Comparison of ENCODE assay signal across 1 cellular context in genomic region chr1:197884173-197884572, GRCh38.
TF ChIP-seq lines count a peak whose summit lies in the region.

No MANE protein-coding gene starts in this region.

TF ChIP-seq in HepG2, 621 proteins besides CTCF, POLR2A, EP300 and RAD21 (continued from another document and continues in another):
- TF ChIP-seq, protein P1, sequence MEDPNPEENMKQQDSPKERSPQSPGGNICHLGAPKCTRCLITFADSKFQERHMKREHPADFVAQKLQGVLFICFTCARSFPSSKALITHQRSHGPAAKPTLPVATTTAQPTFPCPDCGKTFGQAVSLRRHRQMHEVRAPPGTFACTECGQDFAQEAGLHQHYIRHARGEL (CRISPR knock-in tag; IDR thresholded peaks at IDR 0.05), result no peak
- no peak for TF ChIP-seq ZFP37 (CRISPR knock-in tag; IDR thresholded peaks at IDR 0.05; ENCODE audit: borderline replicate concordance)
- no peak for TF ChIP-seq NFAT5 (CRISPR knock-in tag; IDR thresholded peaks at IDR 0.05)
- 0 out of 2 replicates have a peak, but pooled peaks have one; percentile 16 for TF ChIP-seq STAG1 (CRISPR knock-in tag; IDR thresholded peaks at IDR 0.05)
- TF ChIP-seq ZNF512 (CRISPR knock-in tag; IDR thresholded peaks at IDR 0.05), result no peak
- no peak for TF ChIP-seq CENPT (CRISPR knock-in tag; IDR thresholded peaks at IDR 0.05; ENCODE audit: low read depth)
- no peak for TF ChIP-seq NFYC (CRISPR knock-in tag; IDR thresholded peaks at IDR 0.05)
- TF ChIP-seq THYN1 (CRISPR knock-in tag; IDR thresholded peaks at IDR 0.05; ENCODE audit: borderline replicate concordance, low read depth), result no peak
- no peak for TF ChIP-seq ZFY (CRISPR knock-in tag; IDR thresholded peaks at IDR 0.05)
- peak; percentile 54; the same call in 1 of the 2 replicates for TF ChIP-seq ZNF598 (CRISPR knock-in tag; IDR thresholded peaks at IDR 0.05; ENCODE audit: borderline replicate concordance)
- TF ChIP-seq CHCHD3 (CRISPR knock-in tag; IDR thresholded peaks at IDR 0.05), result no peak
- no peak for TF ChIP-seq ZSCAN30 (CRISPR knock-in tag; IDR thresholded peaks at IDR 0.05)
- no peak for TF ChIP-seq MLLT10 (CRISPR knock-in tag; IDR thresholded peaks at IDR 0.05)
- TF ChIP-seq HDAC1 (CRISPR knock-in tag; IDR thresholded peaks at IDR 0.05), result peak; percentile 80
- no peak for TF ChIP-seq U2AF2 (IDR thresholded peaks at IDR 0.05; ENCODE audit: low read depth, low read length)
- no peak for TF ChIP-seq ZNF878 (CRISPR knock-in tag; IDR thresholded peaks at IDR 0.05)
- no peak for TF ChIP-seq ZNF224 (CRISPR knock-in tag; IDR thresholded peaks at IDR 0.05)
- TF ChIP-seq POLR2G (IDR thresholded peaks at IDR 0.05; ENCODE audit: low read depth, low read length), result no peak
- TF ChIP-seq HIVEP1 (CRISPR knock-in tag; IDR thresholded peaks at IDR 0.05), result peak; percentile 66
- no peak for TF ChIP-seq MZF1 (CRISPR knock-in tag; IDR thresholded peaks at IDR 0.05; ENCODE audit: borderline replicate concordance)
- TF ChIP-seq IKZF1 (IDR thresholded peaks at IDR 0.05), result no peak
- TF ChIP-seq RFX3 (CRISPR knock-in tag; IDR thresholded peaks at IDR 0.05), result no peak
- no peak for TF ChIP-seq SRF (IDR thresholded peaks at IDR 0.05; ENCODE audit: low read depth, low read length)
- TF ChIP-seq REXO4 (CRISPR knock-in tag; IDR thresholded peaks at IDR 0.05; ENCODE audit: borderline replicate concordance), result no peak
- no peak for TF ChIP-seq ARID3A (IDR thresholded peaks at IDR 0.05; ENCODE audit: low read depth, low read length)
- no peak for TF ChIP-seq ZNF629 (CRISPR knock-in tag; conservative IDR thresholded peaks at IDR 0.05)
- no peak for TF ChIP-seq RBFOX2 (IDR thresholded peaks at IDR 0.05; ENCODE audit: low read depth, low read length)
- no peak for TF ChIP-seq ZNF850 (CRISPR knock-in tag; conservative IDR thresholded peaks at IDR 0.05)
- TF ChIP-seq KDM6A (CRISPR knock-in tag; IDR thresholded peaks at IDR 0.05; ENCODE audit: low read depth), result peak; percentile 79
- TF ChIP-seq, protein P2, sequence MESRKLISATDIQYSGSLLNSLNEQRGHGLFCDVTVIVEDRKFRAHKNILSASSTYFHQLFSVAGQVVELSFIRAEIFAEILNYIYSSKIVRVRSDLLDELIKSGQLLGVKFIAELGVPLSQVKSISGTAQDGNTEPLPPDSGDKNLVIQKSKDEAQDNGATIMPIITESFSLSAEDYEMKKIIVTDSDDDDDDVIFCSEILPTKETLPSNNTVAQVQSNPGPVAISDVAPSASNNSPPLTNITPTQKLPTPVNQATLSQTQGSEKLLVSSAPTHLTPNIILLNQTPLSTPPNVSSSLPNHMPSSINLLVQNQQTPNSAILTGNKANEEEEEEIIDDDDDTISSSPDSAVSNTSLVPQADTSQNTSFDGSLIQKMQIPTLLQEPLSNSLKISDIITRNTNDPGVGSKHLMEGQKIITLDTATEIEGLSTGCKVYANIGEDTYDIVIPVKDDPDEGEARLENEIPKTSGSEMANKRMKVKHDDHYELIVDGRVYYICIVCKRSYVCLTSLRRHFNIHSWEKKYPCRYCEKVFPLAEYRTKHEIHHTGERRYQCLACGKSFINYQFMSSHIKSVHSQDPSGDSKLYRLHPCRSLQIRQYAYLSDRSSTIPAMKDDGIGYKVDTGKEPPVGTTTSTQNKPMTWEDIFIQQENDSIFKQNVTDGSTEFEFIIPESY (CRISPR knock-in tag; IDR thresholded peaks at IDR 0.05), result peak; percentile 72
- TF ChIP-seq, protein P3, sequence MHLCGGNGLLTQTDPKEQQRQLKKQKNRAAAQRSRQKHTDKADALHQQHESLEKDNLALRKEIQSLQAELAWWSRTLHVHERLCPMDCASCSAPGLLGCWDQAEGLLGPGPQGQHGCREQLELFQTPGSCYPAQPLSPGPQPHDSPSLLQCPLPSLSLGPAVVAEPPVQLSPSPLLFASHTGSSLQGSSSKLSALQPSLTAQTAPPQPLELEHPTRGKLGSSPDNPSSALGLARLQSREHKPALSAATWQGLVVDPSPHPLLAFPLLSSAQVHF (CRISPR knock-in tag; IDR thresholded peaks at IDR 0.05), result no peak
- no peak for TF ChIP-seq MNT (IDR thresholded peaks at IDR 0.05)
- TF ChIP-seq ZNF616 (CRISPR knock-in tag; IDR thresholded peaks at IDR 0.05; ENCODE audit: low read depth), result no peak
- TF ChIP-seq ZNF713 (CRISPR knock-in tag; IDR thresholded peaks at IDR 0.05), result no peak
- TF ChIP-seq, protein P4, sequence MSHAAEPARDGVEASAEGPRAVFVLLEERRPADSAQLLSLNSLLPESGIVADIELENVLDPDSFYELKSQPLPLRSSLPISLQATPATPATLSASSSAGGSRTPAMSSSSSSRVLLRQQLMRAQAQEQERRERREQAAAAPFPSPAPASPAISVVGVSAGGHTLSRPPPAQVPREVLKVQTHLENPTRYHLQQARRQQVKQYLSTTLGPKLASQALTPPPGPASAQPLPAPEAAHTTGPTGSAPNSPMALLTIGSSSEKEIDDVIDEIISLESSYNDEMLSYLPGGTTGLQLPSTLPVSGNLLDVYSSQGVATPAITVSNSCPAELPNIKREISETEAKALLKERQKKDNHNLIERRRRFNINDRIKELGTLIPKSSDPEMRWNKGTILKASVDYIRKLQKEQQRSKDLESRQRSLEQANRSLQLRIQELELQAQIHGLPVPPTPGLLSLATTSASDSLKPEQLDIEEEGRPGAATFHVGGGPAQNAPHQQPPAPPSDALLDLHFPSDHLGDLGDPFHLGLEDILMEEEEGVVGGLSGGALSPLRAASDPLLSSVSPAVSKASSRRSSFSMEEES (CRISPR knock-in tag; IDR thresholded peaks at IDR 0.05), result no peak
- TF ChIP-seq, protein P5, sequence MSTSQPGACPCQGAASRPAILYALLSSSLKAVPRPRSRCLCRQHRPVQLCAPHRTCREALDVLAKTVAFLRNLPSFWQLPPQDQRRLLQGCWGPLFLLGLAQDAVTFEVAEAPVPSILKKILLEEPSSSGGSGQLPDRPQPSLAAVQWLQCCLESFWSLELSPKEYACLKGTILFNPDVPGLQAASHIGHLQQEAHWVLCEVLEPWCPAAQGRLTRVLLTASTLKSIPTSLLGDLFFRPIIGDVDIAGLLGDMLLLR (CRISPR knock-in tag; IDR thresholded peaks at IDR 0.05), result no peak
- TF ChIP-seq ZNF331 (CRISPR knock-in tag; IDR thresholded peaks at IDR 0.05), result peak; percentile 87
- no peak for TF ChIP-seq E2F1 (CRISPR knock-in tag; IDR thresholded peaks at IDR 0.05)
- TF ChIP-seq GZF1 (CRISPR knock-in tag; IDR thresholded peaks at IDR 0.05), result no peak
- TF ChIP-seq NFKBIZ (CRISPR knock-in tag; IDR thresholded peaks at IDR 0.05), result no peak; the same call in 1 of the 2 replicates
- no peak for TF ChIP-seq ZBTB7A (CRISPR knock-in tag; IDR thresholded peaks at IDR 0.05)
- TF ChIP-seq PLRG1 (conservative IDR thresholded peaks at IDR 0.05), result no peak
- TF ChIP-seq ZNF792 (CRISPR knock-in tag; IDR thresholded peaks at IDR 0.05), result peak; percentile 60; the same call in 1 of the 2 replicates
- TF ChIP-seq FLYWCH1 (CRISPR knock-in tag; IDR thresholded peaks at IDR 0.05), result no peak
- no peak for TF ChIP-seq HNRNPUL1 (IDR thresholded peaks at IDR 0.05; ENCODE audit: low read depth, low read length)
- TF ChIP-seq NPAS2 (CRISPR knock-in tag; IDR thresholded peaks at IDR 0.05; ENCODE audit: borderline replicate concordance), result no peak
- TF ChIP-seq RXRA (CRISPR knock-in tag; IDR thresholded peaks at IDR 0.05), result peak; percentile 91
- TF ChIP-seq SP1 (IDR thresholded peaks at IDR 0.05), result no peak
- 0 out of 2 replicates have a peak, but pooled peaks have one; percentile 23 for TF ChIP-seq SP1 (CRISPR knock-in tag; IDR thresholded peaks at IDR 0.05)
- peak; percentile 71; the same call in 1 of the 2 replicates for TF ChIP-seq CCDC6 (CRISPR knock-in tag; IDR thresholded peaks at IDR 0.05)
- TF ChIP-seq, protein P6, sequence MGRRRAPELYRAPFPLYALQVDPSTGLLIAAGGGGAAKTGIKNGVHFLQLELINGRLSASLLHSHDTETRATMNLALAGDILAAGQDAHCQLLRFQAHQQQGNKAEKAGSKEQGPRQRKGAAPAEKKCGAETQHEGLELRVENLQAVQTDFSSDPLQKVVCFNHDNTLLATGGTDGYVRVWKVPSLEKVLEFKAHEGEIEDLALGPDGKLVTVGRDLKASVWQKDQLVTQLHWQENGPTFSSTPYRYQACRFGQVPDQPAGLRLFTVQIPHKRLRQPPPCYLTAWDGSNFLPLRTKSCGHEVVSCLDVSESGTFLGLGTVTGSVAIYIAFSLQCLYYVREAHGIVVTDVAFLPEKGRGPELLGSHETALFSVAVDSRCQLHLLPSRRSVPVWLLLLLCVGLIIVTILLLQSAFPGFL (CRISPR knock-in tag; IDR thresholded peaks at IDR 0.05), result no peak
